In genomic region chr5:95815143-95815729, GRCh38 we compare ENCODE assay signal across 24 cellular contexts. TPM values are rescaled to one million over a fixed set of nuclear protein-coding genes. Genes with fewer than 3 reads are reported as not detected.
A peak's percentile ranks its signal among the peaks of the same experiment; 100 is the strongest.
DNase-seq lines count a peak whose midpoint lies in the region; ATAC-seq and TF ChIP-seq lines count a peak whose summit lies in the region.
"Had no signal": no experiment of that assay in that cellular context is flagged by ENCODE, and none has a peak within 500 bp of the region (broad histone marks: within the 10 kb centered on the region; RNA-seq: fewer than 3 reads in every experiment).

No MANE protein-coding gene starts in this region.

- H3K36me3 ChIP-seq in psoas muscle (ENCODE audit: insufficient read depth in 1 of 2, low read depth in 1 of 2), result peaks cover 16 to 57% of the 10 kb centered on the region in 2 donors
- peaks cover 2% of the 10 kb centered on the region for H3K36me3 ChIP-seq in mesendoderm (ENCODE audit: control insufficient read depth, insufficient read depth, low read length)
- H3K36me3 ChIP-seq: BE2C, thoracic aorta, uterus had no signal

- H3K27me3 Mint-ChIP-seq in activated T-cell treated with anti-CD3 and anti-CD28 coated beads, Interleukin-2, amount 50 U/mL, for 24 hours, result no peaks in the 10 kb centered on the region
- no peaks in the 10 kb centered on the region for H3K27me3 Mint-ChIP-seq in IgD-negative memory B cell
- no peaks in the 10 kb centered on the region for H3K27me3 Mint-ChIP-seq in activated naive CD8-positive, alpha-beta T cell treated with anti-CD3 and anti-CD28 coated beads, Interleukin-2, amount 50 U/mL, for 24 hours
- H3K27me3 Mint-ChIP-seq: central memory CD8-positive, alpha-beta T cell had no signal

- no peak overlapping the region for H3K23ac ChIP-seq in mesendoderm (ENCODE audit: low read length)

- no peak overlapping the region for H3K56ac ChIP-seq in mesendoderm (ENCODE audit: low read length)

- peak overlapping the region; percentile 95 for H3K4me3 ChIP-seq in psoas muscle
- H3K4me3 ChIP-seq in mesendoderm (ENCODE audit: low read length), result no peak overlapping the region
- H3K4me3 ChIP-seq: GM23338, smooth muscle cell, thoracic aorta, uterus had no signal

- H3K4me1 ChIP-seq in psoas muscle, result peaks cover 61% of the 10 kb centered on the region
- H3K4me1 ChIP-seq in mesendoderm (ENCODE audit: control insufficient read depth, low read depth, low read length), result peaks cover 4% of the 10 kb centered on the region
- H3K4me1 ChIP-seq: uterus had no signal

- no peak overlapping the region for H3K4me3 Mint-ChIP-seq in activated T-cell treated with anti-CD3 and anti-CD28 coated beads, Interleukin-2, amount 50 U/mL, for 24 hours
- no peak overlapping the region for H3K4me3 Mint-ChIP-seq in IgD-negative memory B cell
- H3K4me3 Mint-ChIP-seq in activated naive CD8-positive, alpha-beta T cell treated with anti-CD3 and anti-CD28 coated beads, Interleukin-2, amount 50 U/mL, for 24 hours, result no peak overlapping the region
- H3K4me3 Mint-ChIP-seq: GM23338 had no signal

- H3K79me2 ChIP-seq in mesendoderm (ENCODE audit: control insufficient read depth, insufficient read depth, low read length), result peaks cover 2% of the 10 kb centered on the region

- H3K9ac ChIP-seq in mesendoderm (ENCODE audit: low read length), result no peak overlapping the region
- H3K9ac ChIP-seq: KMS-11 had no signal

- no peak overlapping the region for H2BK5ac ChIP-seq in mesendoderm (ENCODE audit: low read length)

- no peaks in the 10 kb centered on the region for H3K27me3 ChIP-seq in psoas muscle (ENCODE audit: insufficient read depth in 3 of 3, low read length in 2 of 3)
- H3K27me3 ChIP-seq in mesendoderm (ENCODE audit: insufficient read depth, low read length, poor library complexity), result no peaks in the 10 kb centered on the region
- H3K27me3 ChIP-seq: BE2C, uterus had no signal

- intact Hi-C loops in psoas muscle (cut with DNase I), result no loop called here

- H4K5ac ChIP-seq in mesendoderm (ENCODE audit: low read length), result no peak overlapping the region

- H3K9me3 ChIP-seq in psoas muscle, result no peaks in the 10 kb centered on the region
- H3K9me3 ChIP-seq: BE2C, thoracic aorta, uterus had no signal

- no peak for ATAC-seq in activated naive CD8-positive, alpha-beta T cell treated with anti-CD3 and anti-CD28 coated beads, Interleukin-2, amount 50 U/mL, for 24 hours
- ATAC-seq in psoas muscle (no peak), GM19452 (IDR thresholded peaks at IDR 0.05; ENCODE audit: unreplicated experiment) (no peak)
- ATAC-seq: activated T-cell treated with anti-CD3 and anti-CD28 coated beads, Interleukin-2, amount 50 U/mL, for 72 hours; GM23338; PC-3 had no signal

- H3K79me1 ChIP-seq in mesendoderm (ENCODE audit: low read length), result peaks cover 7% of the 10 kb centered on the region

- peaks cover 41% of the 10 kb centered on the region for H3K36me3 Mint-ChIP-seq in activated T-cell treated with anti-CD3 and anti-CD28 coated beads, Interleukin-2, amount 50 U/mL, for 24 hours (ENCODE audit: low read depth)
- peaks cover 10% of the 10 kb centered on the region for H3K36me3 Mint-ChIP-seq in IgD-negative memory B cell
- H3K36me3 Mint-ChIP-seq in activated naive CD8-positive, alpha-beta T cell treated with anti-CD3 and anti-CD28 coated beads, Interleukin-2, amount 50 U/mL, for 24 hours (ENCODE audit: low read depth), result peaks cover 12% of the 10 kb centered on the region

- WGBS in psoas muscle, 3 donors, result 70 to 82% (median 80%) methylated on average over 4 of the region's 4 CpGs
- no CpG with 5 or more reads among the region's 4 CpGs for WGBS in mesendoderm (ENCODE audit: extremely low coverage, insufficient coverage, low lambda C conversion rate)

- no peak for DNase-seq in activated T-cell treated with anti-CD3 and anti-CD28 coated beads, Interleukin-2, amount 50 U/mL, for 24 hours
- DNase-seq in activated T-cell treated with anti-CD3 and anti-CD28 coated beads for 4 hours (no peak), psoas muscle (no peak), DMS153 (lab: John Stamatoyannopoulos, UW) (no peak), mesendoderm (no peak)
- no peak for DNase-seq in activated naive CD8-positive, alpha-beta T cell treated with anti-CD3 and anti-CD28 coated beads, Interleukin-2, amount 50 U/mL, for 24 hours
- DNase-seq: activated T-cell treated with anti-CD3 and anti-CD28 coated beads, Interleukin-2, amount 50 U/mL, for 72 hours; BE2C; kidney glomerular epithelial cell; NCI-H1694; NCI-H510A; occipital lobe; PC-3; retina; stimulated activated CD4-positive, alpha-beta T cell treated with anti-CD3 and anti-CD28 coated beads, Interleukin-2, amount 100 ng/mL, for 24 hours; uterus had no signal

- H2BK15ac ChIP-seq in mesendoderm (replicated peaks; ENCODE audit: low read depth), result no peak overlapping the region

- H2BK120ac ChIP-seq in mesendoderm (ENCODE audit: low read depth, low read length), result no peak overlapping the region

- H3K4ac ChIP-seq in mesendoderm (ENCODE audit: low read depth, low read length), result no peak overlapping the region

- no peak overlapping the region for H4K8ac ChIP-seq in mesendoderm (ENCODE audit: low read depth, low read length)

- H3K9me3 Mint-ChIP-seq in activated T-cell treated with anti-CD3 and anti-CD28 coated beads, Interleukin-2, amount 50 U/mL, for 24 hours, result no peaks in the 10 kb centered on the region
- no peaks in the 10 kb centered on the region for H3K9me3 Mint-ChIP-seq in IgD-negative memory B cell
- no peaks in the 10 kb centered on the region for H3K9me3 Mint-ChIP-seq in activated naive CD8-positive, alpha-beta T cell treated with anti-CD3 and anti-CD28 coated beads, Interleukin-2, amount 50 U/mL, for 24 hours
- H3K9me3 Mint-ChIP-seq: activated naive CD4-positive, alpha-beta T cell treated with anti-CD3 and anti-CD28 coated beads, Interleukin-2, amount 50 U/mL, for 72 hours; activated T-cell treated with anti-CD3 and anti-CD28 coated beads, Interleukin-2, amount 50 U/mL, for 72 hours; central memory CD8-positive, alpha-beta T cell; GM23338 had no signal

- H3K4me1 Mint-ChIP-seq in activated T-cell treated with anti-CD3 and anti-CD28 coated beads, Interleukin-2, amount 50 U/mL, for 24 hours (ENCODE audit: low read depth), result peaks cover 88% of the 10 kb centered on the region
- peaks cover 37 to 59% (median 49%) of the 10 kb centered on the region in 3 donors for H3K4me1 Mint-ChIP-seq in IgD-negative memory B cell
- peaks cover 87% of the 10 kb centered on the region for H3K4me1 Mint-ChIP-seq in activated naive CD8-positive, alpha-beta T cell treated with anti-CD3 and anti-CD28 coated beads, Interleukin-2, amount 50 U/mL, for 24 hours

- H3K27ac ChIP-seq in psoas muscle, result peak overlapping the region; percentile 95
- H3K27ac ChIP-seq in mesendoderm (ENCODE audit: low read depth, low read length), result no peak overlapping the region
- H3K27ac ChIP-seq: KMS-11, thoracic aorta, uterus had no signal

- H3K4me2 ChIP-seq in mesendoderm (ENCODE audit: low read length), result no peak overlapping the region
- H3K4me2 ChIP-seq: GM23338, KMS-11, smooth muscle cell had no signal

- no peak overlapping the region for H2AK5ac ChIP-seq in mesendoderm (ENCODE audit: low read length)

- no peak overlapping the region for H3K18ac ChIP-seq in mesendoderm (ENCODE audit: low read length)

- TF ChIP-seq CTCF in psoas muscle (IDR thresholded peaks at IDR 0.05), result no peak

- peak overlapping the region; percentile 53 for H3K27ac Mint-ChIP-seq in activated T-cell treated with anti-CD3 and anti-CD28 coated beads, Interleukin-2, amount 50 U/mL, for 24 hours
- H3K27ac Mint-ChIP-seq in IgD-negative memory B cell, result peak overlapping the region in 2 of 3 donors; percentile 41 to 54
- H3K27ac Mint-ChIP-seq in activated naive CD8-positive, alpha-beta T cell treated with anti-CD3 and anti-CD28 coated beads, Interleukin-2, amount 50 U/mL, for 24 hours, result peak overlapping the region; percentile 67
- H3K27ac Mint-ChIP-seq: GM23338 had no signal

RNA-seq across cellular contexts. Expression of gene GLRX, which starts 7.3 kb away (rescaled TPM):
- polyA plus RNA-seq in IgD-negative memory B cell, result 113 TPM
- total RNA-seq in psoas muscle, result 100 to 1,000 TPM; 131 to 888 (median 651) TPM
- 1,000 to 10,000 TPM; 1,121 to 3,024 (median 1,342) TPM for polyA plus RNA-seq in psoas muscle
- 16.8 TPM for polyA plus RNA-seq in mesendoderm (2013, experiment 1 of 2)
- 17.2 TPM for polyA plus RNA-seq in mesendoderm (2013, experiment 2 of 2)
